In genomic region chr2:45105050-45105582, GRCh38 we compare ENCODE assay signal across 26 cellular contexts.
DNase-seq lines count a peak whose midpoint lies in the region; ATAC-seq, FAIRE-seq and TF ChIP-seq lines count a peak whose summit lies in the region.
"Had no signal": no experiment of that assay in that cellular context is flagged by ENCODE, and none has a peak within 500 bp of the region (broad histone marks: within the 10 kb centered on the region; RNA-seq: fewer than 3 reads in every experiment).

No MANE protein-coding gene starts in this region.

- TF ChIP-seq CTCF in OCI-LY7 (conservative IDR thresholded peaks at IDR 0.05; ENCODE audit: low read length) (no peak), GM12878 (IDR thresholded peaks at IDR 0.05 in 2 of 3, conservative IDR thresholded peaks at IDR 0.05 in 1 of 3; ENCODE audit: control insufficient read depth in 2 of 3, extremely low read depth in 1 of 3, insufficient read depth in 1 of 3, low read depth in 3 of 3, low read length in 3 of 3) (no peak), osteoblast (IDR thresholded peaks at IDR 0.05; ENCODE audit: extremely low read depth, low read depth, low read length) (no peak), type B pancreatic cell (conservative IDR thresholded peaks at IDR 0.05) (no peak)

- CTCF ChIA-PET in OCI-LY7 (lab: Charles Lee; ENCODE audit: unreplicated experiment): no interaction called here
- CTCF ChIA-PET in GM12878 (lab: Yijun Ruan, JAX): interaction anchor here (0.6 kb wide), 1 partner anchor 45 kb away, joined by 3 read pairs; no protein-coding TSS in a partner anchor

- no peak for TF ChIP-seq EP300 in GM12878 (IDR thresholded peaks at IDR 0.05; ENCODE audit: borderline replicate concordance in 1 of 2, control insufficient read depth in 1 of 2, low read depth in 2 of 2, low read length in 2 of 2)

- SMC1A ChIA-PET in GM12878 (lab: Charles Lee; ENCODE audit: uncharacterized antibody, unreplicated experiment): interaction anchor here (1.0 kb wide), 1 partner anchor 11 kb away, joined by 3 read pairs; no protein-coding TSS in a partner anchor

- H3K9me3 ChIP-seq in OCI-LY7 (ENCODE audit: low read length) (no peaks in the 10 kb centered on the region; the same call in 1 of the 2 replicates), GM12878 (replicated peaks; ENCODE audit: control insufficient read depth, insufficient read depth, low read length) (no peaks in the 10 kb centered on the region), osteoblast (ENCODE audit: low read depth, low read length) (no peaks in the 10 kb centered on the region)

- H3K27me3 Mint-ChIP-seq in type B pancreatic cell: peaks cover 6% of the 10 kb centered on the region

- RAD21 ChIA-PET in GM12878 (lab: Charles Lee; ENCODE audit: unreplicated experiment): interaction anchor here (0.6 kb wide), 1 partner anchor 974 kb away, joined by 3 read pairs; no protein-coding TSS in a partner anchor

- no peak overlapping the region for H3K4me3 Mint-ChIP-seq in type B pancreatic cell
- H3K4me3 Mint-ChIP-seq: B cell; CD8-positive, alpha-beta memory T cell; IgD-negative memory B cell; T-cell had no signal

- H4K20me1 ChIP-seq in OCI-LY7 (ENCODE audit: insufficient read depth, low read length) (no peaks in the 10 kb centered on the region), GM12878 (ENCODE audit: control insufficient read depth, insufficient read depth) (no peaks in the 10 kb centered on the region), osteoblast (ENCODE audit: insufficient read depth, low read length) (no peaks in the 10 kb centered on the region)

- H3K9me2 ChIP-seq in OCI-LY7 (ENCODE audit: insufficient read depth, low read length): no peaks in the 10 kb centered on the region

- no peaks in the 10 kb centered on the region for H3K79me2 ChIP-seq in OCI-LY7 (ENCODE audit: insufficient read depth, low read depth, low read length)
- no peaks in the 10 kb centered on the region for H3K79me2 ChIP-seq in GM12878 (ENCODE audit: control insufficient read depth, insufficient read depth, low read length)
- no peaks in the 10 kb centered on the region for H3K79me2 ChIP-seq in osteoblast (ENCODE audit: insufficient read depth, low read length)

- in situ Hi-C loops in KBM-7 (cut with MboI; ENCODE audit: low pct_unique_long_range_greater_than_20kb, low sequenced_read_pairs): no loop called here
- in situ Hi-C loops in GM12878 (cut with MboI): no loop called here

- 89% methylated on average over 1 of the region's 1 CpG for WGBS in GM12878 (ENCODE audit: insufficient coverage, insufficient replicate concordance, low lambda C conversion rate, missing lambda C conversion rate)

- H3K4me1 ChIP-seq in OCI-LY7 (ENCODE audit: insufficient read depth, low read length, poor library complexity, severe bottlenecking) (peaks cover 4% of the 10 kb centered on the region), GM12878 (ENCODE audit: control insufficient read depth, insufficient read depth, low read length) (peaks cover 4% of the 10 kb centered on the region; the same call in 1 of the 2 replicates), osteoblast (ENCODE audit: insufficient read depth, low read length) (no peaks in the 10 kb centered on the region)

- H3K9ac ChIP-seq in GM12878 (ENCODE audit: control insufficient read depth, insufficient read depth, low read length): no peak overlapping the region

- H3K4me2 ChIP-seq in OCI-LY7 (ENCODE audit: low read length): no peak overlapping the region
- H3K4me2 ChIP-seq in GM12878 (ENCODE audit: control insufficient read depth, insufficient read depth): no peak overlapping the region
- H3K4me2 ChIP-seq in osteoblast (ENCODE audit: insufficient read depth, low read length): no peak overlapping the region

- BruUV-seq in OCI-LY7 (replicated peaks; lab: Mats Ljungman, UMichigan) (no TSS peak), GM12878 (replicated peaks; lab: Mats Ljungman, UMichigan) (no TSS peak)

- FAIRE-seq in GM12878 (lab: Jason Lieb, UNC): no peak
- FAIRE-seq: GM12892, GM19239 had no signal

- H3K36me3 ChIP-seq in OCI-LY7 (ENCODE audit: insufficient read depth, low read length) (no peaks in the 10 kb centered on the region), GM12878 (ENCODE audit: control insufficient read depth in 2 of 2, insufficient read depth in 2 of 2, low read length in 1 of 2) (no peaks in the 10 kb centered on the region), osteoblast (ENCODE audit: insufficient read depth, low read length) (no peaks in the 10 kb centered on the region)

- H2AFZ ChIP-seq in OCI-LY7 (ENCODE audit: low read length): peak overlapping the region; percentile 49; the same call in 1 of the 2 replicates
- H2AFZ ChIP-seq in GM12878 (ENCODE audit: control insufficient read depth, low read depth, low read length): no peak overlapping the region
- peak overlapping the region; percentile 18 for H2AFZ ChIP-seq in osteoblast (ENCODE audit: low read length)

- TF ChIP-seq POLR2A in GM12878 (IDR thresholded peaks at IDR 0.05; ENCODE audit: low read depth, low read length): no peak

- POLR2A ChIA-PET in OCI-LY7 (lab: Charles Lee): interaction anchor here (1.0 to 1.3 kb wide), 2 partner anchors 10 to 15 kb away, joined by 3 to 5 read pairs; no protein-coding TSS in a partner anchor
- POLR2A ChIA-PET in GM12878 (lab: Charles Lee): no interaction called here

- H3K4me3 ChIP-seq in OCI-LY7 (ENCODE audit: low read depth, low read length, poor library complexity, severe bottlenecking) (no peak overlapping the region), GM12878 (no peak overlapping the region), osteoblast (ENCODE audit: insufficient read depth, low read length) (no peak overlapping the region)

- H3K4me1 Mint-ChIP-seq in type B pancreatic cell (ENCODE audit: unreplicated experiment): no peaks in the 10 kb centered on the region
- H3K4me1 Mint-ChIP-seq: B cell; CD8-positive, alpha-beta memory T cell; IgD-negative memory B cell; T-cell had no signal

- H3K27ac Mint-ChIP-seq in type B pancreatic cell: no peak overlapping the region
- H3K27ac Mint-ChIP-seq: B cell; CD8-positive, alpha-beta memory T cell; IgD-negative memory B cell; T-cell had no signal

- H3K9me3 Mint-ChIP-seq in type B pancreatic cell: no peaks in the 10 kb centered on the region
- H3K9me3 Mint-ChIP-seq: CD8-positive, alpha-beta memory T cell; T-cell had no signal

- TF ChIP-seq RAD21 in GM12878 (IDR thresholded peaks at IDR 0.05; ENCODE audit: insufficient read depth, low read depth, low read length): no peak

- intact Hi-C loops in OCI-LY7 (cut with micrococcal nuclease; ENCODE audit: unreplicated experiment) (no loop called here), GM12878 (cut with micrococcal nuclease; ENCODE audit: unreplicated experiment) (no loop called here)

- H3K27ac ChIP-seq in OCI-LY7 (ENCODE audit: low read depth, low read length, poor library complexity, severe bottlenecking) (no peak overlapping the region), GM12878 (ENCODE audit: control insufficient read depth, insufficient read depth) (no peak overlapping the region), osteoblast (ENCODE audit: low read depth, low read length) (no peak overlapping the region)
- H3K27ac ChIP-seq: C4-2B, RWPE1 had no signal

- peaks cover 0 to 1% of the 10 kb centered on the region in 2 experiments; a peak in 2 of 4 replicates for H3K27me3 ChIP-seq in GM12878 (replicated peaks in 1 of 2; ENCODE audit: control insufficient read depth in 2 of 2, insufficient read depth in 2 of 2, low read length in 1 of 2)
- H3K27me3 ChIP-seq in osteoblast (ENCODE audit: insufficient read depth, low read length): no peaks in the 10 kb centered on the region

- H3K36me3 Mint-ChIP-seq in type B pancreatic cell: no peaks in the 10 kb centered on the region
- H3K36me3 Mint-ChIP-seq: CD8-positive, alpha-beta memory T cell; T-cell had no signal

- ATAC-seq in GM12878 (no peak), GM21515 (IDR thresholded peaks at IDR 0.05; ENCODE audit: unreplicated experiment) (no peak), HG03521 (IDR thresholded peaks at IDR 0.05; ENCODE audit: unreplicated experiment) (no peak)
- ATAC-seq: Panc1, T-cell had no signal

- DNase-seq in KBM-7: peak; percentile 7
- DNase-seq in OCI-LY7 (ENCODE audit: low spot score): no peak
- DNase-seq in GM12878 (ENCODE audit: low read depth, low spot score): no peak
- no peak for DNase-seq in osteoblast (ENCODE audit: insufficient read length, low spot score, missing footprints)
- no peak for DNase-seq in type B pancreatic cell (ENCODE audit: extremely low spot score, unreplicated experiment)
- DNase-seq: CD8-positive, alpha-beta memory T cell; DMS 273 treated with DMSO at 0.1 percent for 48 hours; DMS79; EL; GDM1; H7; NCI-H2029 treated with DMSO at 0.1 percent for 48 hours; NCI-H446 treated with DMSO at 0.1 percent for 48 hours; NCI-H526; NCI-H82; SHP77; T-cell had no signal

TF ChIP-seq in GM12878, 131 proteins besides CTCF, POLR2A, EP300 and RAD21:
- TF ChIP-seq SPI1 (IDR thresholded peaks at IDR 0.05; ENCODE audit: borderline replicate concordance, insufficient read depth, low read depth, low read length): peak; percentile 61; the same call in 1 of the 2 replicates
- TF ChIP-seq, protein P1, sequence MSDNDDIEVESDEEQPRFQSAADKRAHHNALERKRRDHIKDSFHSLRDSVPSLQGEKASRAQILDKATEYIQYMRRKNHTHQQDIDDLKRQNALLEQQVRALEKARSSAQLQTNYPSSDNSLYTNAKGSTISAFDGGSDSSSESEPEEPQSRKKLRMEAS (IDR thresholded peaks at IDR 0.05; ENCODE audit: low read depth, low read length): no peak
